ENCODE assay signal across 25 cellular contexts in genomic region chr1:172382406-172382805, GRCh38. TPM values are rescaled to one million over a fixed set of nuclear protein-coding genes. Genes with fewer than 3 reads are reported as not detected.
DNase-seq lines count a peak whose midpoint lies in the region; ATAC-seq, FAIRE-seq and TF ChIP-seq lines count a peak whose summit lies in the region.
"Had no signal": no experiment of that assay in that cellular context is flagged by ENCODE, and none has a peak within 500 bp of the region (broad histone marks: within the 10 kb centered on the region; RNA-seq: fewer than 3 reads in every experiment).

No MANE protein-coding gene starts in this region.

- H3K9me3 ChIP-seq in CD4-positive, CD25-positive, alpha-beta regulatory T cell (ENCODE audit: control insufficient read depth in 2 of 2, low read length in 2 of 2) = no peaks in the 10 kb centered on the region
- H3K9me3 ChIP-seq in OCI-LY3 (ENCODE audit: insufficient read depth, low read length) = no peaks in the 10 kb centered on the region
- H3K9me3 ChIP-seq in osteoblast (ENCODE audit: low read depth, low read length) = no peaks in the 10 kb centered on the region
- H3K9me3 ChIP-seq in small intestine (ENCODE audit: control insufficient read depth, low read depth) = no peaks in the 10 kb centered on the region
- H3K9me3 ChIP-seq: neutrophil, SJSA1 had no signal

- H3K9ac ChIP-seq in OCI-LY3 (ENCODE audit: low read length) = peak overlapping the region; percentile 72; the same call in 1 of the 2 replicates

- H3K9me3 Mint-ChIP-seq in CD4-positive, CD25-positive, alpha-beta regulatory T cell = no peaks in the 10 kb centered on the region
- no peaks in the 10 kb centered on the region for H3K9me3 Mint-ChIP-seq in activated T-helper 17 cell treated with anti-CD3 and anti-CD28 coated beads, Interleukin-2, amount 50 U/mL, for 72 hours
- H3K9me3 Mint-ChIP-seq: H9 had no signal

- H3K79me2 ChIP-seq in OCI-LY3 (ENCODE audit: low read length) = no peaks in the 10 kb centered on the region
- H3K79me2 ChIP-seq in osteoblast (ENCODE audit: insufficient read depth, low read length) = no peaks in the 10 kb centered on the region

- no peak for ATAC-seq in CD4-positive, CD25-positive, alpha-beta regulatory T cell (ENCODE audit: low read depth in 2 of 2)
- ATAC-seq in GM21576 (IDR thresholded peaks at IDR 0.05; ENCODE audit: unreplicated experiment) = no peak
- ATAC-seq in activated T-helper 17 cell treated with anti-CD3 and anti-CD28 coated beads, Interleukin-2, amount 50 U/mL, for 72 hours (replicated peaks) = no peak
- ATAC-seq: left lobe of liver, PC-3 had no signal

- no peak overlapping the region for H3K4me3 Mint-ChIP-seq in CD4-positive, CD25-positive, alpha-beta regulatory T cell
- no peak overlapping the region for H3K4me3 Mint-ChIP-seq in activated T-helper 17 cell treated with anti-CD3 and anti-CD28 coated beads, Interleukin-2, amount 50 U/mL, for 72 hours
- H3K4me3 Mint-ChIP-seq: H9 had no signal

- no peaks in the 10 kb centered on the region for H3K27me3 ChIP-seq in CD4-positive, CD25-positive, alpha-beta regulatory T cell (ENCODE audit: control insufficient read depth, insufficient read depth, low read length)
- H3K27me3 ChIP-seq in OCI-LY3 (ENCODE audit: low read depth, low read length) = no peaks in the 10 kb centered on the region
- H3K27me3 ChIP-seq in osteoblast (ENCODE audit: insufficient read depth, low read length) = no peaks in the 10 kb centered on the region
- no peaks in the 10 kb centered on the region for H3K27me3 ChIP-seq in small intestine (ENCODE audit: control insufficient read depth in 2 of 2, insufficient read depth in 2 of 2, low read length in 2 of 2)
- H3K27me3 ChIP-seq: neutrophil, SJSA1 had no signal

- H3K27ac ChIP-seq in CD4-positive, CD25-positive, alpha-beta regulatory T cell (ENCODE audit: insufficient read depth, low read length, poor library complexity, severe bottlenecking) = no peak overlapping the region
- H3K27ac ChIP-seq in OCI-LY3 (ENCODE audit: low read length) = peak overlapping the region; percentile 87
- no peak overlapping the region for H3K27ac ChIP-seq in osteoblast (ENCODE audit: low read depth, low read length)
- no peak overlapping the region for H3K27ac ChIP-seq in small intestine (ENCODE audit: low read depth in 1 of 2, low read length in 1 of 2)
- H3K27ac ChIP-seq: neutrophil, VCaP had no signal

- 81 to 100% (median 85%) methylated on average over 1 of the region's 1 CpG for WGBS in small intestine, 3 donors

- H4K20me1 ChIP-seq in OCI-LY3 (ENCODE audit: insufficient read depth, low read length) = no peaks in the 10 kb centered on the region
- no peaks in the 10 kb centered on the region for H4K20me1 ChIP-seq in osteoblast (ENCODE audit: insufficient read depth, low read length)

- no peak overlapping the region for H3K4me3 ChIP-seq in CD4-positive, CD25-positive, alpha-beta regulatory T cell (ENCODE audit: low read depth, low read length)
- H3K4me3 ChIP-seq in OCI-LY3 (ENCODE audit: low read length) (no peak overlapping the region), choroid plexus epithelial cell (ENCODE audit: low read depth, low read length) (no peak overlapping the region), osteoblast (ENCODE audit: insufficient read depth, low read length) (no peak overlapping the region), small intestine (ENCODE audit: low read depth in 1 of 2, low read length in 2 of 2) (no peak overlapping the region)
- H3K4me3 ChIP-seq: SJSA1 had no signal

- H3K4me2 ChIP-seq in OCI-LY3 (ENCODE audit: low read length) (no peak overlapping the region), osteoblast (ENCODE audit: insufficient read depth, low read length) (no peak overlapping the region)

- no peaks in the 10 kb centered on the region for H3K36me3 Mint-ChIP-seq in CD4-positive, CD25-positive, alpha-beta regulatory T cell
- no peaks in the 10 kb centered on the region for H3K36me3 Mint-ChIP-seq in activated T-helper 17 cell treated with anti-CD3 and anti-CD28 coated beads, Interleukin-2, amount 50 U/mL, for 72 hours (ENCODE audit: low read depth)

- peaks cover 16% of the 10 kb centered on the region for H3K4me1 ChIP-seq in CD4-positive, CD25-positive, alpha-beta regulatory T cell (ENCODE audit: control insufficient read depth, insufficient read depth, low read length, poor library complexity, severe bottlenecking)
- peaks cover 52% of the 10 kb centered on the region for H3K4me1 ChIP-seq in OCI-LY3 (ENCODE audit: low read length)
- H3K4me1 ChIP-seq in osteoblast (ENCODE audit: insufficient read depth, low read length) = peaks cover 15% of the 10 kb centered on the region
- no peaks in the 10 kb centered on the region for H3K4me1 ChIP-seq in small intestine (ENCODE audit: control insufficient read depth in 2 of 2, insufficient read depth in 1 of 2, low read depth in 1 of 2, low read length in 1 of 2)

- peak overlapping the region in 2 of 3 donors; percentile 56 to 60 for H3K27ac Mint-ChIP-seq in CD4-positive, CD25-positive, alpha-beta regulatory T cell
- H3K27ac Mint-ChIP-seq in activated T-helper 17 cell treated with anti-CD3 and anti-CD28 coated beads, Interleukin-2, amount 50 U/mL, for 72 hours = no peak overlapping the region

- no peak for FAIRE-seq in small intestine (lab: Jason Lieb, UNC)

- no peaks in the 10 kb centered on the region for H3K36me3 ChIP-seq in CD4-positive, CD25-positive, alpha-beta regulatory T cell (ENCODE audit: control insufficient read depth, insufficient read depth, low read length)
- H3K36me3 ChIP-seq in OCI-LY3 (replicated peaks; ENCODE audit: low read depth, low read length) (peaks cover 6% of the 10 kb centered on the region), osteoblast (ENCODE audit: insufficient read depth, low read length) (no peaks in the 10 kb centered on the region), small intestine (ENCODE audit: control insufficient read depth in 2 of 2, insufficient read depth in 2 of 2, low read length in 2 of 2) (no peaks in the 10 kb centered on the region)
- H3K36me3 ChIP-seq: neutrophil, SJSA1 had no signal

- H2AFZ ChIP-seq in OCI-LY3 (ENCODE audit: low read depth, low read length) (0 out of 2 replicates have a peak overlapping the region, but pooled peaks have one; percentile 1), osteoblast (ENCODE audit: low read length) (no peak overlapping the region)

- H3K4me1 Mint-ChIP-seq in CD4-positive, CD25-positive, alpha-beta regulatory T cell = peaks cover 10 to 46% (median 28%) of the 10 kb centered on the region in 4 donors
- peaks cover 4% of the 10 kb centered on the region for H3K4me1 Mint-ChIP-seq in activated T-helper 17 cell treated with anti-CD3 and anti-CD28 coated beads, Interleukin-2, amount 50 U/mL, for 72 hours

- peaks cover 4% of the 10 kb centered on the region for H3K27me3 Mint-ChIP-seq in CD4-positive, CD25-positive, alpha-beta regulatory T cell
- no peaks in the 10 kb centered on the region for H3K27me3 Mint-ChIP-seq in activated T-helper 17 cell treated with anti-CD3 and anti-CD28 coated beads, Interleukin-2, amount 50 U/mL, for 72 hours

- no peak for DNase-seq in CD4-positive, CD25-positive, alpha-beta regulatory T cell
- DNase-seq in choroid plexus epithelial cell (ENCODE audit: low read depth) (peak; percentile 21), osteoblast (ENCODE audit: insufficient read length, low spot score, missing footprints) (peak; percentile 66), RPMI8226 (no peak), small intestine (no peak)
- DNase-seq: ACHN; activated CD4-positive, alpha-beta T cell treated with anti-CD3 and anti-CD28 coated beads, Interleukin-2, amount 50 U/mL, for 4 hours; activated gamma-delta T cell treated with Interleukin-2 at 50 U/mL for 16 hours; aorta; DMS79; glutamatergic neuron; H9; NCI-H1694 treated with DMSO at 0.1 percent for 48 hours; PC-3; retina had no signal

- TF ChIP-seq CTCF in OCI-LY3 (IDR thresholded peaks at IDR 0.05; ENCODE audit: low read depth, low read length) (no peak), choroid plexus epithelial cell (conservative IDR thresholded peaks at IDR 0.05; ENCODE audit: low read depth, low read length) (no peak), osteoblast (IDR thresholded peaks at IDR 0.05; ENCODE audit: extremely low read depth, low read depth, low read length) (no peak)

RNA-seq across cellular contexts. Expression of gene C1orf105, which starts 38.1 kb away (rescaled TPM):
- not detected for total RNA-seq in CD4-positive, CD25-positive, alpha-beta regulatory T cell
- not detected for polyA plus RNA-seq in CD4-positive, CD25-positive, alpha-beta regulatory T cell
- total RNA-seq in osteoblast = not detected in 2 replicates
- polyA plus RNA-seq in small intestine = 1 to 10 TPM in 1 of 3 donors, under 1 TPM in 1, not detected in 1; 0.10 to 1.1 TPM
- total RNA-seq in activated T-helper 17 cell treated with anti-CD3 and anti-CD28 coated beads, Interleukin-2, amount 50 U/mL, for 72 hours = under 1 TPM in 1 of 2 donors, not detected in 1; 0.37 TPM
- total RNA-seq: aorta; H9; left lobe of liver; mononuclear cell; PC-3; SJSA1; T-helper 2 cell treated with Interferon-gamma antibody and Interleukin-4, amounts not matched to agents 100 ng/mL and 5 ng/mL, for 36 hours; temporal lobe had no signal
- polyA plus RNA-seq: aorta had no signal

Comparison
In these comparisons a context has a peak if more than half of its experiments do, and no peak if none do; other contexts are left out.
1. DNase-seq: peak in choroid plexus epithelial cell (single experiment) and osteoblast (single experiment); none in CD4-positive, CD25-positive, alpha-beta regulatory T cell (0 of 3), RPMI8226 (single experiment) and small intestine (single experiment).